Comparison of ENCODE assay signal across 16 cellular contexts in genomic region chr16:74677868-74678267, GRCh38. TPM values are rescaled to one million over a fixed set of nuclear protein-coding genes. Genes with fewer than 3 reads are reported as not detected.
DNase-seq lines count a peak whose midpoint lies in the region; ATAC-seq and TF ChIP-seq lines count a peak whose summit lies in the region.
"Had no signal": no experiment of that assay in that cellular context is flagged by ENCODE, and none has a peak within 500 bp of the region (broad histone marks: within the 10 kb centered on the region; RNA-seq: fewer than 3 reads in every experiment).

No MANE protein-coding gene starts in this region.

- H3K27me3 ChIP-seq in endodermal cell (ENCODE audit: control insufficient read depth, insufficient read depth, low read length, poor library complexity, severe bottlenecking) (no peaks in the 10 kb centered on the region), upper lobe of left lung (no peaks in the 10 kb centered on the region)
- H3K27me3 ChIP-seq: BLaER1 had no signal

- no peak overlapping the region for H3K9ac ChIP-seq in endodermal cell (ENCODE audit: extremely low read depth, low read length, poor library complexity, severe bottlenecking)
- H3K9ac ChIP-seq: BLaER1 had no signal

- no peaks in the 10 kb centered on the region for H3K9me3 ChIP-seq in endodermal cell (ENCODE audit: control insufficient read depth, low read length)
- H3K9me3 ChIP-seq in upper lobe of left lung, result no peaks in the 10 kb centered on the region
- H3K9me3 ChIP-seq: BLaER1, HAP-1 had no signal

- 93% methylated on average over 3 to 4 of the region's 4 CpGs for WGBS in endodermal cell (ENCODE audit: insufficient coverage in 1 of 2, insufficient read length in 1 of 2), 2 experiments
- 92 to 97% methylated on average over 3 to 4 of the region's 4 CpGs for WGBS in upper lobe of left lung, 2 donors

- no peaks in the 10 kb centered on the region for H3K27me3 Mint-ChIP-seq in activated naive CD4-positive, alpha-beta T cell treated with anti-CD3 and anti-CD28 coated beads for 36 hours (ENCODE audit: low read depth)
- H3K27me3 Mint-ChIP-seq in endodermal cell (ENCODE audit: insufficient read depth), result no peaks in the 10 kb centered on the region
- H3K27me3 Mint-ChIP-seq: CD4-positive, alpha-beta memory T cell had no signal

- H3K4me3 Mint-ChIP-seq in activated naive CD4-positive, alpha-beta T cell treated with anti-CD3 and anti-CD28 coated beads for 36 hours, result no peak overlapping the region
- no peak overlapping the region for H3K4me3 Mint-ChIP-seq in endodermal cell
- no peak overlapping the region for H3K4me3 Mint-ChIP-seq in stimulated activated effector memory CD8-positive, alpha-beta T cell treated with anti-CD3 and anti-CD28 coated beads, Interleukin-12 subunit alpha, Interleukin-12 subunit beta, amount 100 ng/mL, for 72 hours
- H3K4me3 Mint-ChIP-seq: CD14-positive monocyte; CD4-positive, alpha-beta memory T cell had no signal

- peak overlapping the region; percentile 32 to 65 for H3K27ac Mint-ChIP-seq in activated naive CD4-positive, alpha-beta T cell treated with anti-CD3 and anti-CD28 coated beads, Interleukin-2, amount 50 U/mL, for 72 hours
- no peak overlapping the region for H3K27ac Mint-ChIP-seq in activated naive CD4-positive, alpha-beta T cell treated with anti-CD3 and anti-CD28 coated beads for 36 hours
- no peak overlapping the region for H3K27ac Mint-ChIP-seq in endodermal cell
- H3K27ac Mint-ChIP-seq in stimulated activated effector memory CD8-positive, alpha-beta T cell treated with anti-CD3 and anti-CD28 coated beads, Interleukin-12 subunit alpha, Interleukin-12 subunit beta, amount 100 ng/mL, for 72 hours, result peak overlapping the region; percentile 40

- H3K4me1 Mint-ChIP-seq in activated naive CD4-positive, alpha-beta T cell treated with anti-CD3 and anti-CD28 coated beads for 36 hours (ENCODE audit: low read depth), result no peaks in the 10 kb centered on the region
- peaks cover 5% of the 10 kb centered on the region for H3K4me1 Mint-ChIP-seq in endodermal cell
- H3K4me1 Mint-ChIP-seq in stimulated activated effector memory CD8-positive, alpha-beta T cell treated with anti-CD3 and anti-CD28 coated beads, Interleukin-12 subunit alpha, Interleukin-12 subunit beta, amount 100 ng/mL, for 72 hours, result no peaks in the 10 kb centered on the region
- H3K4me1 Mint-ChIP-seq: CD14-positive monocyte; CD4-positive, alpha-beta memory T cell had no signal

- H3K4me1 ChIP-seq in endodermal cell (ENCODE audit: control insufficient read depth, insufficient read depth, low read length), result peaks cover 4% of the 10 kb centered on the region
- no peaks in the 10 kb centered on the region for H3K4me1 ChIP-seq in upper lobe of left lung
- H3K4me1 ChIP-seq: HAP-1 had no signal

- TF ChIP-seq EP300 in upper lobe of left lung (IDR thresholded peaks at IDR 0.05), result no peak

- intact Hi-C loops in activated naive CD4-positive, alpha-beta T cell treated with anti-CD3 and anti-CD28 coated beads for 36 hours (cut with micrococcal nuclease), result no loop called here

- H3K36me3 Mint-ChIP-seq in activated naive CD4-positive, alpha-beta T cell treated with anti-CD3 and anti-CD28 coated beads, Interleukin-2, amount 50 U/mL, for 72 hours, result peaks cover 0 to 6% of the 10 kb centered on the region in 2 donors
- peaks cover 10% of the 10 kb centered on the region for H3K36me3 Mint-ChIP-seq in activated naive CD4-positive, alpha-beta T cell treated with anti-CD3 and anti-CD28 coated beads for 36 hours (ENCODE audit: low read depth)
- H3K36me3 Mint-ChIP-seq in endodermal cell (ENCODE audit: low read depth), result no peaks in the 10 kb centered on the region
- peaks cover 97% of the 10 kb centered on the region for H3K36me3 Mint-ChIP-seq in stimulated activated effector memory CD8-positive, alpha-beta T cell treated with anti-CD3 and anti-CD28 coated beads, Interleukin-12 subunit alpha, Interleukin-12 subunit beta, amount 100 ng/mL, for 72 hours

- H3K9me3 Mint-ChIP-seq in activated naive CD4-positive, alpha-beta T cell treated with anti-CD3 and anti-CD28 coated beads, Interleukin-2, amount 50 U/mL, for 72 hours, result no peaks in the 10 kb centered on the region
- H3K9me3 Mint-ChIP-seq in activated naive CD4-positive, alpha-beta T cell treated with anti-CD3 and anti-CD28 coated beads for 36 hours, result no peaks in the 10 kb centered on the region
- H3K9me3 Mint-ChIP-seq in endodermal cell, result no peaks in the 10 kb centered on the region
- H3K9me3 Mint-ChIP-seq in stimulated activated effector memory CD8-positive, alpha-beta T cell treated with anti-CD3 and anti-CD28 coated beads, Interleukin-12 subunit alpha, Interleukin-12 subunit beta, amount 100 ng/mL, for 72 hours, result no peaks in the 10 kb centered on the region
- H3K9me3 Mint-ChIP-seq: CD14-positive monocyte; CD4-positive, alpha-beta memory T cell had no signal

- H3K4me3 ChIP-seq in endodermal cell (ENCODE audit: low read length), result no peak overlapping the region
- H3K4me3 ChIP-seq in upper lobe of left lung, result no peak overlapping the region
- H3K4me3 ChIP-seq: BLaER1, GM12878, HAP-1 had no signal

- no peak for ATAC-seq in activated naive CD4-positive, alpha-beta T cell treated with anti-CD3 and anti-CD28 coated beads, Interleukin-2, amount 50 U/mL, for 72 hours
- no peak for ATAC-seq in stimulated activated effector memory CD8-positive, alpha-beta T cell treated with anti-CD3 and anti-CD28 coated beads, Interleukin-12 subunit alpha, Interleukin-12 subunit beta, amount 100 ng/mL, for 72 hours
- ATAC-seq in upper lobe of left lung (ENCODE audit: low FRiP score in 2 of 2), result no peak
- ATAC-seq: GM12878 had no signal

- H3K27ac ChIP-seq in endodermal cell (ENCODE audit: low read depth, low read length) (no peak overlapping the region), upper lobe of left lung (no peak overlapping the region)
- H3K27ac ChIP-seq: BLaER1 had no signal

- peak; percentile 67 for TF ChIP-seq CTCF in endodermal cell (conservative IDR thresholded peaks at IDR 0.05)
- no peak for TF ChIP-seq CTCF in upper lobe of left lung (IDR thresholded peaks at IDR 0.05)

- H3K36me3 ChIP-seq in endodermal cell (ENCODE audit: control insufficient read depth, insufficient read depth, low read length) (no peaks in the 10 kb centered on the region), upper lobe of left lung (peaks cover 3 to 99% (median 80%) of the 10 kb centered on the region in 4 donors)
- H3K36me3 ChIP-seq: HAP-1 had no signal

- CTCF ChIA-PET in activated naive CD4-positive, alpha-beta T cell treated with anti-CD3 and anti-CD28 coated beads for 36 hours (lab: Charles Lee), result interaction anchor here (0.7 kb wide), 1 partner anchor 46 kb away, joined by 3 read pairs; no protein-coding TSS in a partner anchor

- DNase-seq in activated naive CD4-positive, alpha-beta T cell treated with anti-CD3 and anti-CD28 coated beads, Interleukin-2, amount 50 U/mL, for 72 hours (ENCODE audit: low spot score in 2 of 2), result no peak
- DNase-seq in activated naive CD4-positive, alpha-beta T cell treated with anti-CD3 and anti-CD28 coated beads for 36 hours, result no peak
- DNase-seq in endodermal cell (peak; percentile 83), COR-L47 (lab: John Stamatoyannopoulos, UW) (no peak), upper lobe of left lung (no peak), HuH-7.5 (ENCODE audit: low spot score) (no peak)
- no peak for DNase-seq in stimulated activated effector memory CD8-positive, alpha-beta T cell treated with anti-CD3 and anti-CD28 coated beads, Interleukin-12 subunit alpha, Interleukin-12 subunit beta, amount 100 ng/mL, for 72 hours (ENCODE audit: low spot score in 2 of 2)
- DNase-seq: 8988T; Calu3; CD4-positive, alpha-beta memory T cell; DMS79 treated with DMSO at 0.1 percent for 48 hours had no signal

- TF ChIP-seq POLR2A in upper lobe of left lung (IDR thresholded peaks at IDR 0.05), result no peak

RNA-seq across cellular contexts. Expression of gene RFWD3, which starts 11.2 kb away (rescaled TPM):
- 100 to 1,000 TPM in 1 of 2 donors, 10 to 100 TPM in 1; 94.1 to 127 TPM for total RNA-seq in activated naive CD4-positive, alpha-beta T cell treated with anti-CD3 and anti-CD28 coated beads, Interleukin-2, amount 50 U/mL, for 72 hours
- total RNA-seq in activated naive CD4-positive, alpha-beta T cell treated with anti-CD3 and anti-CD28 coated beads for 36 hours, result 100 to 1,000 TPM; 114 to 124 TPM
- total RNA-seq in endodermal cell (10 to 100 TPM; 81.7 to 97.7 TPM), upper lobe of left lung (10 to 100 TPM in 5 of 6 donors, 1 to 10 TPM in 1; 6.0 to 28.6 (median 20.0) TPM)
- polyA plus RNA-seq in endodermal cell (2013, experiment 1 of 2), result 32.2 TPM
- 33.5 TPM for polyA plus RNA-seq in endodermal cell (2013, experiment 2 of 2)

RNA-seq across cellular contexts. Expression of gene MLKL, which starts 22.8 kb away (rescaled TPM):
- 10 to 100 TPM; 16.5 to 27.5 TPM for total RNA-seq in activated naive CD4-positive, alpha-beta T cell treated with anti-CD3 and anti-CD28 coated beads, Interleukin-2, amount 50 U/mL, for 72 hours
- total RNA-seq in activated naive CD4-positive, alpha-beta T cell treated with anti-CD3 and anti-CD28 coated beads for 36 hours, result 10 to 100 TPM; 10.7 to 12.0 TPM
- total RNA-seq in endodermal cell (1 to 10 TPM in 1 of 2 donors, under 1 TPM in 1; 0.22 to 1.3 TPM), upper lobe of left lung (10 to 100 TPM; 15.0 to 81.7 (median 31.6) TPM)
- 0.57 TPM for polyA plus RNA-seq in endodermal cell (2013, experiment 1 of 2)
- polyA plus RNA-seq in endodermal cell (2013, experiment 2 of 2), result 0.62 TPM
- total RNA-seq: G401 had no signal

Comparison
In these comparisons a context has a peak if more than half of its experiments do, and no peak if none do; other contexts are left out.
1. H3K27ac Mint-ChIP-seq: peak in activated naive CD4-positive, alpha-beta T cell treated with anti-CD3 and anti-CD28 coated beads, Interleukin-2, amount 50 U/mL, for 72 hours (2 of 2) and stimulated activated effector memory CD8-positive, alpha-beta T cell treated with anti-CD3 and anti-CD28 coated beads, Interleukin-12 subunit alpha, Interleukin-12 subunit beta, amount 100 ng/mL, for 72 hours (single experiment); none in activated naive CD4-positive, alpha-beta T cell treated with anti-CD3 and anti-CD28 coated beads for 36 hours (single experiment) and endodermal cell (single experiment).
2. RNA of gene MLKL, which starts 22.8 kb away (total RNA-seq): 15.0 to 81.7 TPM in upper lobe of left lung, 16.5 to 27.5 TPM in activated naive CD4-positive, alpha-beta T cell treated with anti-CD3 and anti-CD28 coated beads, Interleukin-2, amount 50 U/mL, for 72 hours and 10.7 to 12.0 TPM in activated naive CD4-positive, alpha-beta T cell treated with anti-CD3 and anti-CD28 coated beads for 36 hours; 0.22 to 1.3 TPM in endodermal cell; every median in the first group is over 4 times any median in the second.